Comparison of ENCODE assay signal across 22 cellular contexts in the genomic region with DNA sequence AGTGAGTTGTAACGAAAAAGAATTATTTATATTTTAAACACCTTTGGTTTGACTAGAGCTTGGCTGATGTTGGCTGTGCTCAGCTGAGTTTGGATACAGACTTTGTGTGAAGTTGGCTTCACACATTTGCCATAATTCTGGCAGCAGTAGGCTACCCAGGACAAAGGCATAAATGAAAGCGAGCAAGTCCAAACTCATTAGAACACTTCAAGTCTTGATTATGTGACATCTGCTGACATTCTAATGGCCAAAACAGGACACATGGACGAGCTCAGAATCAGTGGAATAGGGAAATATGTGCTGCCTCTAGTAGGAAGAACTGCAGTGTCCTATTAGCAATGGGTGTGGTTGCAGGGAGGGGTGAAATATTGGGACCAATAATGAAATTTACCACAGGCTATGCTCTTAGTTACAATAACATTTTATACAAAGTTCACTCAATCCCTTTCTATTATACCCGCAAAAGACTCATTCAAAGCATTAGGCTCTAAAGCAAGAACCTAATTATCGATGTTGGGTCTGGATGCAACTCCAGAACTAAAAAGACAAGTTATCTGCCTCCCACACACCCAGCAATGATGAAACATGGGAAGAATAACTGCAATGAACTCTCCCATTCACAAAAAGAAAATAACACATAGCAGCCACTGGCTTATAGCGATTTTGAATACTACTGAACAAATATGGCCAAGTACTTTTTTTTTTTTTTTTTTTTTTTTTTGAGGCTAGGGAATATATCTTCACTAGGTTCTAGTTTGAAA.
"Had no signal": no experiment of that assay in that cellular context is flagged by ENCODE, and none has a peak within 500 bp of the region (broad histone marks: within the 10 kb centered on the region; RNA-seq: fewer than 3 reads in every experiment).

No MANE protein-coding gene starts in this region.

- H3K9me3 ChIP-seq: SJCRH30 had no signal

- H3K36me3 ChIP-seq: SJCRH30 had no signal

- DNase-seq: Karpas-422, KG1, MM.1S, NCI-H1105, NCI-H1417, NCI-H1436 treated with DMSO at 0.1 percent for 48 hours, NCI-H1694, NCI-H187 treated with DMSO at 0.1 percent for 48 hours, NCI-H2029 treated with DMSO at 0.1 percent for 48 hours, NCI-H2171 treated with DMSO at 0.1 percent for 48 hours, NCI-H345, NCI-H524, NCI-H526 treated with DMSO at 0.1 percent for 48 hours, NCI-H748 treated with DMSO at 0.1 percent for 48 hours, PC-3, SHP77, SJCRH30 had no signal

- H3K4me1 ChIP-seq: SJCRH30 had no signal

- H3K27ac ChIP-seq: HL-60, RWPE1, SJCRH30 had no signal

- H3K4me3 ChIP-seq: SJCRH30 had no signal

- H3K27me3 ChIP-seq: SJCRH30 had no signal

- ATAC-seq: Panc1, PC-3, SK-N-SH treated with all-trans-retinoic acid at 6 μM for 48 hours had no signal

- FAIRE-seq: HTR-8/SVneo had no signal
